In genomic region chr12:44930972-44931600, GRCh38 we compare ENCODE assay signal across 8 cellular contexts. TPM values are rescaled to one million over a fixed set of nuclear protein-coding genes. Genes with fewer than 3 reads are reported as not detected.
DNase-seq lines count a peak whose midpoint lies in the region; ATAC-seq, FAIRE-seq and TF ChIP-seq lines count a peak whose summit lies in the region.

No MANE protein-coding gene starts in this region.

- H3K4me3 Mint-ChIP-seq in endodermal cell: no peak overlapping the region

- peak overlapping the region; percentile 3 for H3K4me3 ChIP-seq in endodermal cell (ENCODE audit: low read length)
- H3K4me3 ChIP-seq in mucosa of descending colon: no peak overlapping the region

- TF ChIP-seq CTCF in endodermal cell (conservative IDR thresholded peaks at IDR 0.05) (peak; percentile 80), mucosa of descending colon (IDR thresholded peaks at IDR 0.05) (no peak)

- no peaks in the 10 kb centered on the region for H3K27me3 Mint-ChIP-seq in endodermal cell (ENCODE audit: insufficient read depth)

- H3K27ac Mint-ChIP-seq in endodermal cell: no peak overlapping the region

- no peak overlapping the region for H3K9ac ChIP-seq in endodermal cell (ENCODE audit: extremely low read depth, low read length, poor library complexity, severe bottlenecking)

- peak; percentile 64 for FAIRE-seq in RCC 7860 (lab: Jason Lieb, UNC)

- H3K36me3 Mint-ChIP-seq in endodermal cell (ENCODE audit: low read depth): no peaks in the 10 kb centered on the region

- no peaks in the 10 kb centered on the region for H3K27me3 ChIP-seq in endodermal cell (ENCODE audit: control insufficient read depth, insufficient read depth, low read length, poor library complexity, severe bottlenecking)

- H3K4me1 Mint-ChIP-seq in endodermal cell: no peaks in the 10 kb centered on the region

- H3K9me3 Mint-ChIP-seq in endodermal cell: peaks cover 21% of the 10 kb centered on the region

- DNase-seq in AG08395 (ENCODE audit: low spot score) (peak; percentile 40), LoVo (ENCODE audit: low spot score) (peak; percentile 83), RCC 7860 (ENCODE audit: low spot score) (peak; percentile 33), endodermal cell (no peak), mucosa of descending colon (no peak)

- 86 to 100% methylated on average over 2 to 3 of the region's 4 CpGs for WGBS in endodermal cell (ENCODE audit: insufficient coverage in 1 of 2, insufficient read length in 1 of 2), 2 experiments

- intact Hi-C loops in mucosa of descending colon (cut with DNase I, micrococcal nuclease): loop anchor here in 1 of 2 donors (2.0 kb wide), 1 partner anchor 118 kb away; no protein-coding TSS in a partner anchor

- H3K9me3 ChIP-seq in endodermal cell (ENCODE audit: control insufficient read depth, low read length) (peaks cover 7% of the 10 kb centered on the region), mucosa of descending colon (no peaks in the 10 kb centered on the region)

- no peak overlapping the region for H3K27ac ChIP-seq in endodermal cell (ENCODE audit: low read depth, low read length)

- H3K4me1 ChIP-seq in endodermal cell (ENCODE audit: control insufficient read depth, insufficient read depth, low read length) (no peaks in the 10 kb centered on the region), mucosa of descending colon (ENCODE audit: low read depth) (no peaks in the 10 kb centered on the region)

- no peaks in the 10 kb centered on the region for H3K36me3 ChIP-seq in endodermal cell (ENCODE audit: control insufficient read depth, insufficient read depth, low read length)
- no peaks in the 10 kb centered on the region for H3K36me3 ChIP-seq in mucosa of descending colon (ENCODE audit: low read depth)

- ATAC-seq in GM18502 (IDR thresholded peaks at IDR 0.05; ENCODE audit: poor library complexity, unreplicated experiment) (peak; percentile 69), mucosa of descending colon (peak; percentile 32), HG03095 (IDR thresholded peaks at IDR 0.05; ENCODE audit: unreplicated experiment) (no peak), HG02870 (IDR thresholded peaks at IDR 0.05; ENCODE audit: unreplicated experiment) (no peak)

RNA-seq across cellular contexts. Expression of gene NELL2, which starts 55.0 kb away (rescaled TPM):
- total RNA-seq in endodermal cell: 1 to 10 TPM; 5.1 to 6.9 TPM
- polyA plus RNA-seq in endodermal cell (2013, experiment 1 of 2): 52.8 TPM
- 44.1 TPM for polyA plus RNA-seq in endodermal cell (2013, experiment 2 of 2)
- total RNA-seq in mucosa of descending colon: 1 to 10 TPM; 2.4 to 7.4 (median 5.8) TPM

Comparison
In these comparisons a context has a peak if more than half of its experiments do, and no peak if none do; other contexts are left out.
1. DNase-seq: peak in AG08395 (single experiment), LoVo (single experiment) and RCC 7860 (single experiment); none in endodermal cell (single experiment) and mucosa of descending colon (0 of 3).
2. ATAC-seq: peak in GM18502 (single experiment) and mucosa of descending colon (single experiment); none in HG03095 (single experiment) and HG02870 (single experiment).